In the genomic region with DNA sequence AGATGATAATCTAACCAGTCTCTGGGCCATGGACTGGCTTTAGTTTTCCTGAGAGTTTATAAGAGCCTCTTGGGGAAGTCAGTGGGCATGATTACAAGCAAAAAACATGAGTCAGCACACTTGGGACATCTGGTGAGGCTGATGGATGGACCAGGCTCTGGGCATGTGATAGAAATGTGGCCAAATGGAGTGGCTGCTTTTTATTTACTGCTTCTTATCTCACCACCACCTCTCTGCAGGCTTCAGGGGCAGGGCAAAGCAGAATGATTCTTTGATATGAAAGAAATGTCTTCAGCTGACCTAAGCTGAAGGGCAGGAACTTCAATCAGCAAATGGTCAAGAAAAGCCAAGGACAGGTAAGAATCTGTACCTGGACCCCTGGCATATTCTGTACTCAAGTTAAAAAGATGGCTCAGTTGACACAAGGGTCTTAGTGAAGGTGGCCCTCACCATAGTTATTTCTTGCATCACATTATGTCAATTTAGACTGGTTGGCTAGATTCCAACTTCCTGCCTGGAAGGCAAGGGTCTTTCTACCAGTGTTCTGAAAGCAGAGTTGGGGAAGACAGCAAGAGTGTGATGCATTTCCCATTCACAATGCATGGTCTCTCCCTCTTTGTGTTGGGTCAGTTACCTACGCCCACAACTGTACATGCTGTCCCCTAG, we compare ENCODE assay signal across 1 cellular context.
A peak's percentile ranks its signal among the peaks of the same experiment; 100 is the strongest.
TF ChIP-seq lines count a peak whose summit lies in the region.

No MANE protein-coding gene starts in this region.

TF ChIP-seq in K562, 482 proteins besides CTCF, POLR2A, EP300 and RAD21 (continued from another document and continues in another):
- TF ChIP-seq, protein P1, sequence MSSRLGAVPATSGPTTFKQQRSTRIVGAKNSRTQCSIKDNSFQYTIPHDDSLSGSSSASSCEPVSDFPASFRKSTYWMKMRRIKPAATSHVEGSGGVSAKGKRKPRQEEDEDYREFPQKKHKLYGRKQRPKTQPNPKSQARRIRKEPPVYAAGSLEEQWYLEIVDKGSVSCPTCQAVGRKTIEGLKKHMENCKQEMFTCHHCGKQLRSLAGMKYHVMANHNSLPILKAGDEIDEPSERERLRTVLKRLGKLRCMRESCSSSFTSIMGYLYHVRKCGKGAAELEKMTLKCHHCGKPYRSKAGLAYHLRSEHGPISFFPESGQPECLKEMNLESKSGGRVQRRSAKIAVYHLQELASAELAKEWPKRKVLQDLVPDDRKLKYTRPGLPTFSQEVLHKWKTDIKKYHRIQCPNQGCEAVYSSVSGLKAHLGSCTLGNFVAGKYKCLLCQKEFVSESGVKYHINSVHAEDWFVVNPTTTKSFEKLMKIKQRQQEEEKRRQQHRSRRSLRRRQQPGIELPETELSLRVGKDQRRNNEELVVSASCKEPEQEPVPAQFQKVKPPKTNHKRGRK (tag; IDR thresholded peaks at IDR 0.05), result no peak
- TF ChIP-seq, protein P2, sequence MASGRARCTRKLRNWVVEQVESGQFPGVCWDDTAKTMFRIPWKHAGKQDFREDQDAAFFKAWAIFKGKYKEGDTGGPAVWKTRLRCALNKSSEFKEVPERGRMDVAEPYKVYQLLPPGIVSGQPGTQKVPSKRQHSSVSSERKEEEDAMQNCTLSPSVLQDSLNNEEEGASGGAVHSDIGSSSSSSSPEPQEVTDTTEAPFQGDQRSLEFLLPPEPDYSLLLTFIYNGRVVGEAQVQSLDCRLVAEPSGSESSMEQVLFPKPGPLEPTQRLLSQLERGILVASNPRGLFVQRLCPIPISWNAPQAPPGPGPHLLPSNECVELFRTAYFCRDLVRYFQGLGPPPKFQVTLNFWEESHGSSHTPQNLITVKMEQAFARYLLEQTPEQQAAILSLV (tag; IDR thresholded peaks at IDR 0.05), result no peak
- peak; percentile 95 for TF ChIP-seq FOSL1 (tag; conservative IDR thresholded peaks at IDR 0.05)
- TF ChIP-seq MTA2 (IDR thresholded peaks at IDR 0.05; ENCODE audit: low read depth), result peak; percentile 59
- no peak for TF ChIP-seq ZNF23 (CRISPR knock-in tag; IDR thresholded peaks at IDR 0.05)
- TF ChIP-seq ARID1B (IDR thresholded peaks at IDR 0.05), result peak; percentile 89
- 0 out of 2 replicates have a peak, but pooled peaks have one; percentile 8 for TF ChIP-seq CEBPG (CRISPR knock-in tag; IDR thresholded peaks at IDR 0.05)
- TF ChIP-seq CEBPG (tag; conservative IDR thresholded peaks at IDR 0.05 in 1 of 2, IDR thresholded peaks at IDR 0.05 in 1 of 2), result no peak
- TF ChIP-seq C11orf30 (IDR thresholded peaks at IDR 0.05; ENCODE audit: low read depth), result peak; percentile 99
- TF ChIP-seq ETV1 (tag; conservative IDR thresholded peaks at IDR 0.05; ENCODE audit: low read depth), result 0 out of 2 replicates have a peak, but pooled peaks have one; percentile 24
- TF ChIP-seq, protein P3, sequence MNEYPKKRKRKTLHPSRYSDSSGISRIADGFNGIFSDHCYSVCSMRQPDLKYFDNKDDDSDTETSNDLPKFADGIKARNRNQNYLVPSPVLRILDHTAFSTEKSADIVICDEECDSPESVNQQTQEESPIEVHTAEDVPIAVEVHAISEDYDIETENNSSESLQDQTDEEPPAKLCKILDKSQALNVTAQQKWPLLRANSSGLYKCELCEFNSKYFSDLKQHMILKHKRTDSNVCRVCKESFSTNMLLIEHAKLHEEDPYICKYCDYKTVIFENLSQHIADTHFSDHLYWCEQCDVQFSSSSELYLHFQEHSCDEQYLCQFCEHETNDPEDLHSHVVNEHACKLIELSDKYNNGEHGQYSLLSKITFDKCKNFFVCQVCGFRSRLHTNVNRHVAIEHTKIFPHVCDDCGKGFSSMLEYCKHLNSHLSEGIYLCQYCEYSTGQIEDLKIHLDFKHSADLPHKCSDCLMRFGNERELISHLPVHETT (CRISPR knock-in tag; conservative IDR thresholded peaks at IDR 0.05 in 1 of 2, IDR thresholded peaks at IDR 0.05 in 1 of 2), result peak in 1 of 2 experiments; percentile 77; a peak in 2 of 4 replicates
- TF ChIP-seq KLF16 (IDR thresholded peaks at IDR 0.05), result peak; percentile 57; the same call in 1 of the 2 replicates
- peak; percentile 31; the same call in 1 of the 2 replicates for TF ChIP-seq MYNN (IDR thresholded peaks at IDR 0.05)
- no peak for TF ChIP-seq MYNN (CRISPR knock-in tag; IDR thresholded peaks at IDR 0.05)
- TF ChIP-seq, protein P4, sequence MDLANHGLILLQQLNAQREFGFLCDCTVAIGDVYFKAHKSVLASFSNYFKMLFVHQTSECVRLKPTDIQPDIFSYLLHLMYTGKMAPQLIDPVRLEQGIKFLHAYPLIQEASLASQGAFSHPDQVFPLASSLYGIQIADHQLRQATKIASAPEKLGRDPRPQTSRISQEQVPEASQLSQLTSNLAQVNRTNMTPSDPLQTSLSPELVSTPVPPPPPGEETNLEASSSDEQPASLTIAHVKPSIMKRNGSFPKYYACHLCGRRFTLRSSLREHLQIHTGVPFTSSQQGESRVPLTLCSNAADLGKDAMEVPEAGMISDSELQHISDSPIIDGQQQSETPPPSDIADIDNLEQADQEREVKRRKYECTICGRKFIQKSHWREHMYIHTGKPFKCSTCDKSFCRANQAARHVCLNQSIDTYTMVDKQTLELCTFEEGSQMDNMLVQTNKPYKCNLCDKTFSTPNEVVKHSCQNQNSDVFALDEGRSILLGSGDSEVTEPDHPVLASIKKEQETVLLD (IDR thresholded peaks at IDR 0.05), result 0 out of 2 replicates have a peak, but pooled peaks have one; percentile 35
- no peak for TF ChIP-seq BCL6 (CRISPR knock-in tag; IDR thresholded peaks at IDR 0.05)
- peak; percentile 48; the same call in 1 of the 2 replicates for TF ChIP-seq NFE2L1 (tag; IDR thresholded peaks at IDR 0.05; ENCODE audit: borderline replicate concordance, low read depth)
- no peak for TF ChIP-seq RHOXF2B (CRISPR knock-in tag; conservative IDR thresholded peaks at IDR 0.05)
- TF ChIP-seq, protein P5, sequence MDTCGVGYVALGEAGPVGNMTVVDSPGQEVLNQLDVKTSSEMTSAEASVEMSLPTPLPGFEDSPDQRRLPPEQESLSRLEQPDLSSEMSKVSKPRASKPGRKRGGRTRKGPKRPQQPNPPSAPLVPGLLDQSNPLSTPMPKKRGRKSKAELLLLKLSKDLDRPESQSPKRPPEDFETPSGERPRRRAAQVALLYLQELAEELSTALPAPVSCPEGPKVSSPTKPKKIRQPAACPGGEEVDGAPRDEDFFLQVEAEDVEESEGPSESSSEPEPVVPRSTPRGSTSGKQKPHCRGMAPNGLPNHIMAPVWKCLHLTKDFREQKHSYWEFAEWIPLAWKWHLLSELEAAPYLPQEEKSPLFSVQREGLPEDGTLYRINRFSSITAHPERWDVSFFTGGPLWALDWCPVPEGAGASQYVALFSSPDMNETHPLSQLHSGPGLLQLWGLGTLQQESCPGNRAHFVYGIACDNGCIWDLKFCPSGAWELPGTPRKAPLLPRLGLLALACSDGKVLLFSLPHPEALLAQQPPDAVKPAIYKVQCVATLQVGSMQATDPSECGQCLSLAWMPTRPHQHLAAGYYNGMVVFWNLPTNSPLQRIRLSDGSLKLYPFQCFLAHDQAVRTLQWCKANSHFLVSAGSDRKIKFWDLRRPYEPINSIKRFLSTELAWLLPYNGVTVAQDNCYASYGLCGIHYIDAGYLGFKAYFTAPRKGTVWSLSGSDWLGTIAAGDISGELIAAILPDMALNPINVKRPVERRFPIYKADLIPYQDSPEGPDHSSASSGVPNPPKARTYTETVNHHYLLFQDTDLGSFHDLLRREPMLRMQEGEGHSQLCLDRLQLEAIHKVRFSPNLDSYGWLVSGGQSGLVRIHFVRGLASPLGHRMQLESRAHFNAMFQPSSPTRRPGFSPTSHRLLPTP (IDR thresholded peaks at IDR 0.05; ENCODE audit: borderline replicate concordance, extremely low read depth, insufficient read length), result no peak
- TF ChIP-seq ZKSCAN8 (CRISPR knock-in tag; IDR thresholded peaks at IDR 0.05), result peak; percentile 47; the same call in 1 of the 2 replicates
- peak; percentile 86 for TF ChIP-seq TCF3 (CRISPR knock-in tag; IDR thresholded peaks at IDR 0.05)
- TF ChIP-seq NONO (IDR thresholded peaks at IDR 0.05; ENCODE audit: low read depth in 2 of 2, low read length in 1 of 2), result no peak
- TF ChIP-seq BDP1 (IDR thresholded peaks at IDR 0.05; ENCODE audit: insufficient read depth, insufficient read length), result no peak
- TF ChIP-seq MAFK (IDR thresholded peaks at IDR 0.05; ENCODE audit: low read length), result peak; percentile 98
- TF ChIP-seq, protein P6, sequence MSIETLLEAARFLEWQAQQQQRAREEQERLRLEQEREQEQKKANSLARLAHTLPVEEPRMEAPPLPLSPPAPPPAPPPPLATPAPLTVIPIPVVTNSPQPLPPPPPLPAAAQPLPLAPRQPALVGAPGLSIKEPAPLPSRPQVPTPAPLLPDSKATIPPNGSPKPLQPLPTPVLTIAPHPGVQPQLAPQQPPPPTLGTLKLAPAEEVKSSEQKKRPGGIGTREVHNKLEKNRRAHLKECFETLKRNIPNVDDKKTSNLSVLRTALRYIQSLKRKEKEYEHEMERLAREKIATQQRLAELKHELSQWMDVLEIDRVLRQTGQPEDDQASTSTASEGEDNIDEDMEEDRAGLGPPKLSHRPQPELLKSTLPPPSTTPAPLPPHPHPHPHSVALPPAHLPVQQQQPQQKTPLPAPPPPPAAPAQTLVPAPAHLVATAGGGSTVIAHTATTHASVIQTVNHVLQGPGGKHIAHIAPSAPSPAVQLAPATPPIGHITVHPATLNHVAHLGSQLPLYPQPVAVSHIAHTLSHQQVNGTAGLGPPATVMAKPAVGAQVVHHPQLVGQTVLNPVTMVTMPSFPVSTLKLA (conservative IDR thresholded peaks at IDR 0.05), result peak; percentile 24 to 41; a peak in 2 of 4 replicates
- peak; percentile 86 for TF ChIP-seq CBFA2T2 (conservative IDR thresholded peaks at IDR 0.05)
- TF ChIP-seq, protein P7, sequence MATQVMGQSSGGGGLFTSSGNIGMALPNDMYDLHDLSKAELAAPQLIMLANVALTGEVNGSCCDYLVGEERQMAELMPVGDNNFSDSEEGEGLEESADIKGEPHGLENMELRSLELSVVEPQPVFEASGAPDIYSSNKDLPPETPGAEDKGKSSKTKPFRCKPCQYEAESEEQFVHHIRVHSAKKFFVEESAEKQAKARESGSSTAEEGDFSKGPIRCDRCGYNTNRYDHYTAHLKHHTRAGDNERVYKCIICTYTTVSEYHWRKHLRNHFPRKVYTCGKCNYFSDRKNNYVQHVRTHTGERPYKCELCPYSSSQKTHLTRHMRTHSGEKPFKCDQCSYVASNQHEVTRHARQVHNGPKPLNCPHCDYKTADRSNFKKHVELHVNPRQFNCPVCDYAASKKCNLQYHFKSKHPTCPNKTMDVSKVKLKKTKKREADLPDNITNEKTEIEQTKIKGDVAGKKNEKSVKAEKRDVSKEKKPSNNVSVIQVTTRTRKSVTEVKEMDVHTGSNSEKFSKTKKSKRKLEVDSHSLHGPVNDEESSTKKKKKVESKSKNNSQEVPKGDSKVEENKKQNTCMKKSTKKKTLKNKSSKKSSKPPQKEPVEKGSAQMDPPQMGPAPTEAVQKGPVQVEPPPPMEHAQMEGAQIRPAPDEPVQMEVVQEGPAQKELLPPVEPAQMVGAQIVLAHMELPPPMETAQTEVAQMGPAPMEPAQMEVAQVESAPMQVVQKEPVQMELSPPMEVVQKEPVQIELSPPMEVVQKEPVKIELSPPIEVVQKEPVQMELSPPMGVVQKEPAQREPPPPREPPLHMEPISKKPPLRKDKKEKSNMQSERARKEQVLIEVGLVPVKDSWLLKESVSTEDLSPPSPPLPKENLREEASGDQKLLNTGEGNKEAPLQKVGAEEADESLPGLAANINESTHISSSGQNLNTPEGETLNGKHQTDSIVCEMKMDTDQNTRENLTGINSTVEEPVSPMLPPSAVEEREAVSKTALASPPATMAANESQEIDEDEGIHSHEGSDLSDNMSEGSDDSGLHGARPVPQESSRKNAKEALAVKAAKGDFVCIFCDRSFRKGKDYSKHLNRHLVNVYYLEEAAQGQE (CRISPR knock-in tag; IDR thresholded peaks at IDR 0.05; ENCODE audit: low read depth), result no peak
- no peak for TF ChIP-seq ZNF232 (CRISPR knock-in tag; IDR thresholded peaks at IDR 0.05)
- TF ChIP-seq ATF7 (IDR thresholded peaks at IDR 0.05), result peak; percentile 45; the same call in 1 of the 2 replicates
- peak; percentile 23; the same call in 1 of the 2 replicates for TF ChIP-seq TEAD2 (tag; IDR thresholded peaks at IDR 0.05)
- TF ChIP-seq FOXK2 (conservative IDR thresholded peaks at IDR 0.05 in 1 of 2, IDR thresholded peaks at IDR 0.05 in 1 of 2; ENCODE audit: low read depth in 2 of 2), result 0 out of 4 replicates have a peak, but pooled peaks of 1 of the 2 experiments have one; percentile 10
- peak; percentile 8; the same call in 1 of the 2 replicates for TF ChIP-seq GATAD2B (IDR thresholded peaks at IDR 0.05; ENCODE audit: borderline replicate concordance)
- TF ChIP-seq, protein P8, sequence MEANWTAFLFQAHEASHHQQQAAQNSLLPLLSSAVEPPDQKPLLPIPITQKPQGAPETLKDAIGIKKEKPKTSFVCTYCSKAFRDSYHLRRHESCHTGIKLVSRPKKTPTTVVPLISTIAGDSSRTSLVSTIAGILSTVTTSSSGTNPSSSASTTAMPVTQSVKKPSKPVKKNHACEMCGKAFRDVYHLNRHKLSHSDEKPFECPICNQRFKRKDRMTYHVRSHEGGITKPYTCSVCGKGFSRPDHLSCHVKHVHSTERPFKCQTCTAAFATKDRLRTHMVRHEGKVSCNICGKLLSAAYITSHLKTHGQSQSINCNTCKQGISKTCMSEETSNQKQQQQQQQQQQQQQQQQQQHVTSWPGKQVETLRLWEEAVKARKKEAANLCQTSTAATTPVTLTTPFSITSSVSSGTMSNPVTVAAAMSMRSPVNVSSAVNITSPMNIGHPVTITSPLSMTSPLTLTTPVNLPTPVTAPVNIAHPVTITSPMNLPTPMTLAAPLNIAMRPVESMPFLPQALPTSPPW (CRISPR knock-in tag; IDR thresholded peaks at IDR 0.05), result peak; percentile 57
- TF ChIP-seq SMARCE1 (IDR thresholded peaks at IDR 0.05), result peak; percentile 48
- TF ChIP-seq SPI1 (IDR thresholded peaks at IDR 0.05; ENCODE audit: borderline replicate concordance, low read depth, low read length), result no peak
- TF ChIP-seq ZNF316 (IDR thresholded peaks at IDR 0.05), result peak; percentile 99
- TF ChIP-seq ZNF584 (CRISPR knock-in tag; IDR thresholded peaks at IDR 0.05; ENCODE audit: low read depth), result peak; percentile 62; the same call in 1 of the 2 replicates
- peak; percentile 95 for TF ChIP-seq BACH1 (tag; IDR thresholded peaks at IDR 0.05)
- TF ChIP-seq, protein P9, sequence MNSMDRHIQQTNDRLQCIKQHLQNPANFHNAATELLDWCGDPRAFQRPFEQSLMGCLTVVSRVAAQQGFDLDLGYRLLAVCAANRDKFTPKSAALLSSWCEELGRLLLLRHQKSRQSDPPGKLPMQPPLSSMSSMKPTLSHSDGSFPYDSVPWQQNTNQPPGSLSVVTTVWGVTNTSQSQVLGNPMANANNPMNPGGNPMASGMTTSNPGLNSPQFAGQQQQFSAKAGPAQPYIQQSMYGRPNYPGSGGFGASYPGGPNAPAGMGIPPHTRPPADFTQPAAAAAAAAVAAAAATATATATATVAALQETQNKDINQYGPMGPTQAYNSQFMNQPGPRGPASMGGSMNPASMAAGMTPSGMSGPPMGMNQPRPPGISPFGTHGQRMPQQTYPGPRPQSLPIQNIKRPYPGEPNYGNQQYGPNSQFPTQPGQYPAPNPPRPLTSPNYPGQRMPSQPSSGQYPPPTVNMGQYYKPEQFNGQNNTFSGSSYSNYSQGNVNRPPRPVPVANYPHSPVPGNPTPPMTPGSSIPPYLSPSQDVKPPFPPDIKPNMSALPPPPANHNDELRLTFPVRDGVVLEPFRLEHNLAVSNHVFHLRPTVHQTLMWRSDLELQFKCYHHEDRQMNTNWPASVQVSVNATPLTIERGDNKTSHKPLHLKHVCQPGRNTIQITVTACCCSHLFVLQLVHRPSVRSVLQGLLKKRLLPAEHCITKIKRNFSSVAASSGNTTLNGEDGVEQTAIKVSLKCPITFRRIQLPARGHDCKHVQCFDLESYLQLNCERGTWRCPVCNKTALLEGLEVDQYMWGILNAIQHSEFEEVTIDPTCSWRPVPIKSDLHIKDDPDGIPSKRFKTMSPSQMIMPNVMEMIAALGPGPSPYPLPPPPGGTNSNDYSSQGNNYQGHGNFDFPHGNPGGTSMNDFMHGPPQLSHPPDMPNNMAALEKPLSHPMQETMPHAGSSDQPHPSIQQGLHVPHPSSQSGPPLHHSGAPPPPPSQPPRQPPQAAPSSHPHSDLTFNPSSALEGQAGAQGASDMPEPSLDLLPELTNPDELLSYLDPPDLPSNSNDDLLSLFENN (IDR thresholded peaks at IDR 0.05; ENCODE audit: low read depth in 2 of 2, low read length in 2 of 2), result 0 out of 4 replicates have a peak, but pooled peaks of 1 of the 2 experiments have one; percentile 58
